Comparison of ENCODE assay signal across 32 cellular contexts in genomic region chr2:39934851-39935250, GRCh38.
"Had no signal": no experiment of that assay in that cellular context is flagged by ENCODE, and none has a peak within 500 bp of the region (broad histone marks: within the 10 kb centered on the region; RNA-seq: fewer than 3 reads in every experiment).

No MANE protein-coding gene starts in this region.

- DNase-seq: activated B cell treated with CpG ODN at 0.5 μM for 24 hours; activated CD4-positive, alpha-beta memory T cell treated with anti-CD3 and anti-CD28 coated beads for 36 hours; activated CD4-positive, alpha-beta T cell treated with anti-CD3 and anti-CD28 coated beads, Interleukin-2, amount 10 ng/mL, durations not matched to agents 7 days and 5 days; activated CD4-positive, CD25-positive, alpha-beta regulatory T cell treated with anti-CD3 and anti-CD28 coated beads, Interleukin-2, amount 50 U/mL, for 72 hours; activated gamma-delta T cell; activated naive CD4-positive, alpha-beta T cell treated with Interleukin-2 at 50 U/mL for 16 hours; activated T-cell treated with anti-CD3 and anti-CD28 coated beads, Interleukin-2, amount 50 U/mL, for 24 hours; amniotic stem cell; aorta; brain microvascular endothelial cell; Kasumi-1; KG1; MG63; NCI-H1048; NCI-H1105 treated with DMSO at 0.1 percent for 48 hours; NCI-H1436; NCI-H1694; NCI-H1930; NCI-H2081 treated with DMSO at 0.1 percent for 48 hours; NCI-H226; NCI-H524 treated with DMSO at 0.1 percent for 48 hours; Peyer's patch; RPMI8226; SHP77 treated with DMSO at 0.1 percent for 48 hours; SK-N-SH; T-helper 9 cell had no signal

- H3K4me1 Mint-ChIP-seq: activated B cell treated with CpG ODN at 0.5 μM for 24 hours; central memory CD8-positive, alpha-beta T cell had no signal

- H3K4me3 ChIP-seq: cardiac muscle cell, MG63, Peyer's patch, SJSA1 had no signal

- H3K27me3 Mint-ChIP-seq: activated CD4-positive, alpha-beta memory T cell treated with anti-CD3 and anti-CD28 coated beads for 36 hours; activated CD4-positive, alpha-beta T cell treated with anti-CD3 and anti-CD28 coated beads, Interleukin-2, amount 10 ng/mL, durations not matched to agents 7 days and 5 days had no signal

- H3K36me3 Mint-ChIP-seq: activated CD4-positive, alpha-beta memory T cell treated with anti-CD3 and anti-CD28 coated beads for 36 hours had no signal

- H3K9me3 Mint-ChIP-seq: activated B cell treated with CpG ODN at 0.5 μM for 24 hours; activated CD4-positive, alpha-beta memory T cell treated with anti-CD3 and anti-CD28 coated beads for 36 hours; activated naive CD4-positive, alpha-beta T cell treated with anti-CD3 and anti-CD28 coated beads, Interleukin-2, amount 50 U/mL, for 72 hours; activated T-cell treated with anti-CD3 and anti-CD28 coated beads, Interleukin-2, amount 50 U/mL, for 24 hours; central memory CD8-positive, alpha-beta T cell had no signal

- H3K36me3 ChIP-seq: brain microvascular endothelial cell, cardiac muscle cell, MG63, Peyer's patch, SJSA1 had no signal

- H3K4me1 ChIP-seq: Peyer's patch, SJSA1 had no signal

- H3K27me3 ChIP-seq: brain microvascular endothelial cell, cardiac muscle cell, MG63, Peyer's patch, SJSA1 had no signal

- H3K4me3 Mint-ChIP-seq: activated B cell treated with CpG ODN at 0.5 μM for 24 hours; activated CD4-positive, alpha-beta memory T cell treated with anti-CD3 and anti-CD28 coated beads for 36 hours; activated CD4-positive, alpha-beta T cell treated with anti-CD3 and anti-CD28 coated beads, Interleukin-2, amount 10 ng/mL, durations not matched to agents 7 days and 5 days; activated T-cell treated with anti-CD3 and anti-CD28 coated beads, Interleukin-2, amount 50 U/mL, for 24 hours; central memory CD8-positive, alpha-beta T cell; T-helper 1 cell treated with Interleukin-12 subunit alpha and Interleukin-12 subunit beta and Interleukin-4 antibody, amounts not matched to agents 30 μg/mL and 1 μg/mL, for 36 hours had no signal

- H3K9me3 ChIP-seq: MG63, Peyer's patch, SJSA1, SK-N-SH had no signal

- H3K4me2 ChIP-seq: SK-N-SH had no signal

- H3K27ac ChIP-seq: brain microvascular endothelial cell, cardiac muscle cell, Peyer's patch, SJSA1, VCaP had no signal

- H3K27ac Mint-ChIP-seq: activated B cell treated with CpG ODN at 0.5 μM for 24 hours; activated CD4-positive, alpha-beta memory T cell treated with anti-CD3 and anti-CD28 coated beads for 36 hours; activated CD4-positive, alpha-beta T cell treated with anti-CD3 and anti-CD28 coated beads, Interleukin-2, amount 10 ng/mL, durations not matched to agents 7 days and 5 days; activated T-cell treated with anti-CD3 and anti-CD28 coated beads, Interleukin-2, amount 50 U/mL, for 24 hours; T-helper 1 cell treated with Interleukin-12 subunit alpha and Interleukin-12 subunit beta and Interleukin-4 antibody, amounts not matched to agents 30 μg/mL and 1 μg/mL, for 36 hours had no signal

- H3K9ac ChIP-seq: SK-N-SH had no signal
